ENCODE assay signal across 6 cellular contexts in genomic region chr14:21225164-21225563, GRCh38. TPM values are rescaled to one million over a fixed set of nuclear protein-coding genes. Genes with fewer than 3 reads are reported as not detected.
"Had no signal": no experiment of that assay in that cellular context is flagged by ENCODE, and none has a peak within 500 bp of the region (broad histone marks: within the 10 kb centered on the region; RNA-seq: fewer than 3 reads in every experiment).

No MANE protein-coding gene starts in this region.

RNA-seq across cellular contexts. Expression of gene RPGRIP1, which starts 54.7 kb away (rescaled TPM):
- total RNA-seq: activated CD4-positive, alpha-beta memory T cell treated with anti-CD3 and anti-CD28 coated beads, Interleukin-2, amount 10 ng/mL, durations not matched to agents 7 days and 5 days; activated CD8-positive, alpha-beta memory T cell treated with anti-CD3 and anti-CD28 coated beads for 36 hours; activated T-helper 2 cell treated with anti-CD3 and anti-CD28 coated beads, Interferon-gamma antibody, Interleukin-2, Interleukin-4, amounts not matched to agents 10 μg/mL and 5 μg/mL and 100 μg/mL, durations not matched to agents 14 hours and 24 hours and 36 hours; M059J; SJSA1 had no signal
- polyA plus RNA-seq: SK-N-SH had no signal
